37 cellular contexts compared by ENCODE assay signal in genomic region chr1:231404318-231404717, GRCh38.
"Had no signal": no experiment of that assay in that cellular context is flagged by ENCODE, and none has a peak within 500 bp of the region (broad histone marks: within the 10 kb centered on the region; RNA-seq: fewer than 3 reads in every experiment).

No MANE protein-coding gene starts in this region.

- H3K4me1 Mint-ChIP-seq: activated T-helper 17 cell treated with anti-CD3 and anti-CD28 coated beads, Interleukin-2, amount 50 U/mL, for 72 hours; WTC11 had no signal

- H3K27ac Mint-ChIP-seq: activated CD4-positive, alpha-beta memory T cell treated with anti-CD3 and anti-CD28 coated beads for 36 hours; activated CD4-positive, alpha-beta T cell treated with anti-CD3 and anti-CD28 coated beads for 36 hours; activated CD8-positive, alpha-beta T cell treated with anti-CD3 and anti-CD28 coated beads for 36 hours; activated naive CD4-positive, alpha-beta T cell treated with anti-CD3 and anti-CD28 coated beads for 36 hours; activated naive CD4-positive, alpha-beta T cell treated with anti-CD3 and anti-CD28 coated beads, Interleukin-2, amount 50 U/mL, for 72 hours; activated naive CD8-positive, alpha-beta T cell treated with anti-CD3 and anti-CD28 coated beads for 36 hours; activated T-cell treated with anti-CD3 and anti-CD28 coated beads, Interleukin-2, amount 50 U/mL, for 72 hours; activated T-helper 1 cell treated with anti-CD3 and anti-CD28 coated beads, Interleukin-12 subunit alpha, Interleukin-12 subunit beta, Interleukin-2, Interleukin-4 antibody, amounts not matched to agents 30 ng/mL and 10 ng/mL and 1 ng/mL, durations not matched to agents 14 hours and 24 hours and 36 hours; activated T-helper 17 cell treated with anti-CD3 and anti-CD28 coated beads, Interleukin-2, amount 50 U/mL, for 72 hours; T-helper 1 cell treated with Interleukin-12 subunit alpha and Interleukin-12 subunit beta and Interleukin-4 antibody, amounts not matched to agents 30 μg/mL and 1 μg/mL, for 36 hours; T-helper 2 cell treated with Interferon-gamma antibody and Interleukin-4, amounts not matched to agents 5 μg/mL and 100 μg/mL, for 36 hours; WTC11 had no signal

- H3K36me3 Mint-ChIP-seq: WTC11 had no signal

- ATAC-seq: activated CD4-positive, alpha-beta T cell treated with anti-CD3 and anti-CD28 coated beads for 36 hours; activated CD4-positive, CD25-positive, alpha-beta regulatory T cell treated with anti-CD3 and anti-CD28 coated beads, Interleukin-2, amount 50 U/mL, for 24 hours; activated CD8-positive, alpha-beta T cell treated with anti-CD3 and anti-CD28 coated beads for 36 hours; activated naive CD4-positive, alpha-beta T cell treated with anti-CD3 and anti-CD28 coated beads, Interleukin-2, amount 50 U/mL, for 72 hours; activated T-cell treated with anti-CD3 and anti-CD28 coated beads, Interleukin-2, amount 50 U/mL, for 4 hours; activated T-cell treated with anti-CD3 and anti-CD28 coated beads, Interleukin-2, amount 50 U/mL, for 72 hours; activated T-helper 17 cell treated with anti-CD3 and anti-CD28 coated beads, Interleukin-2, amount 50 U/mL, for 72 hours; body of pancreas; WTC11 had no signal

- H3K9me3 ChIP-seq: adrenal gland, body of pancreas, breast epithelium had no signal

- H3K27me3 ChIP-seq: adrenal gland, body of pancreas, brain microvascular endothelial cell, breast epithelium had no signal

- FAIRE-seq: astrocyte had no signal

- H3K27me3 Mint-ChIP-seq: activated CD4-positive, alpha-beta memory T cell treated with anti-CD3 and anti-CD28 coated beads for 36 hours; activated CD4-positive, alpha-beta T cell treated with anti-CD3 and anti-CD28 coated beads for 36 hours; activated CD8-positive, alpha-beta T cell treated with anti-CD3 and anti-CD28 coated beads for 36 hours; activated naive CD8-positive, alpha-beta T cell treated with anti-CD3 and anti-CD28 coated beads for 36 hours; activated T-helper 17 cell treated with anti-CD3 and anti-CD28 coated beads, Interleukin-2, amount 50 U/mL, for 72 hours had no signal

- H3K36me3 ChIP-seq: adrenal gland, brain microvascular endothelial cell, breast epithelium, WERI-Rb-1 had no signal

- H3K27ac ChIP-seq: adrenal gland, brain microvascular endothelial cell, breast epithelium, WERI-Rb-1 had no signal

- H3K4me3 ChIP-seq: adrenal gland, body of pancreas, breast epithelium had no signal

- DNase-seq: activated CD4-positive, alpha-beta memory T cell treated with anti-CD3 and anti-CD28 coated beads for 36 hours; activated CD4-positive, alpha-beta T cell treated with anti-CD3 and anti-CD28 coated beads for 1 hour; activated CD4-positive, alpha-beta T cell treated with anti-CD3 and anti-CD28 coated beads for 36 hours; activated CD4-positive, alpha-beta T cell treated with anti-CD3 and anti-CD28 coated beads for 48 hours; activated CD4-positive, alpha-beta T cell treated with anti-CD3 and anti-CD28 coated beads, Interleukin-2, amount 50 U/mL, for 1 hour; activated CD4-positive, alpha-beta T cell treated with anti-CD3 and anti-CD28 coated beads, Interleukin-2, amount 50 U/mL, for 4 hours; activated CD4-positive, CD25-positive, alpha-beta regulatory T cell; activated CD8-positive, alpha-beta memory T cell treated with anti-CD3 and anti-CD28 coated beads, Interleukin-2, amount 50 U/mL, for 4 hours; activated CD8-positive, alpha-beta T cell treated with anti-CD3 and anti-CD28 coated beads for 36 hours; activated effector memory CD4-positive, alpha-beta T cell treated with anti-CD3 and anti-CD28 coated beads, Interleukin-2, amount 50 U/mL, for 16 hours; activated gamma-delta T cell treated with Interleukin-2 at 50 U/mL for 16 hours; activated naive CD4-positive, alpha-beta T cell; activated naive CD4-positive, alpha-beta T cell treated with anti-CD3 and anti-CD28 coated beads for 36 hours; activated naive CD4-positive, alpha-beta T cell treated with anti-CD3 and anti-CD28 coated beads, Interleukin-2, amount 50 U/mL, for 16 hours; activated naive CD8-positive, alpha-beta T cell treated with anti-CD3 and anti-CD28 coated beads for 36 hours; activated T-cell treated with anti-CD3 and anti-CD28 coated beads for 4 hours; activated T-cell treated with anti-CD3 and anti-CD28 coated beads, Interleukin-2, amount 50 U/mL, for 1 hour; activated T-cell treated with anti-CD3 and anti-CD28 coated beads, Interleukin-2, amount 50 U/mL, for 4 hours; activated T-cell treated with anti-CD3 and anti-CD28 coated beads, Interleukin-2, amount 50 U/mL, for 72 hours; adrenal gland; amniotic stem cell; aorta; body of pancreas; brain microvascular endothelial cell; central memory CD4-positive, alpha-beta T cell; T-helper 2 cell; T-helper 9 cell; WERI-Rb-1 had no signal

- H3K4me3 Mint-ChIP-seq: activated CD4-positive, alpha-beta memory T cell treated with anti-CD3 and anti-CD28 coated beads for 36 hours; activated CD4-positive, alpha-beta T cell treated with anti-CD3 and anti-CD28 coated beads for 36 hours; activated CD8-positive, alpha-beta T cell treated with anti-CD3 and anti-CD28 coated beads for 36 hours; activated naive CD4-positive, alpha-beta T cell treated with anti-CD3 and anti-CD28 coated beads for 36 hours; activated naive CD8-positive, alpha-beta T cell treated with anti-CD3 and anti-CD28 coated beads for 36 hours; activated T-cell treated with anti-CD3 and anti-CD28 coated beads, Interleukin-2, amount 50 U/mL, for 4 hours; activated T-cell treated with anti-CD3 and anti-CD28 coated beads, Interleukin-2, amount 50 U/mL, for 72 hours; activated T-helper 1 cell treated with anti-CD3 and anti-CD28 coated beads, Interleukin-12 subunit alpha, Interleukin-12 subunit beta, Interleukin-2, Interleukin-4 antibody, amounts not matched to agents 30 ng/mL and 10 ng/mL and 1 ng/mL, durations not matched to agents 14 hours and 24 hours and 36 hours; activated T-helper 17 cell treated with anti-CD3 and anti-CD28 coated beads, Interleukin-2, amount 50 U/mL, for 72 hours; T-helper 1 cell treated with Interleukin-12 subunit alpha and Interleukin-12 subunit beta and Interleukin-4 antibody, amounts not matched to agents 30 μg/mL and 1 μg/mL, for 36 hours; T-helper 2 cell treated with Interferon-gamma antibody and Interleukin-4, amounts not matched to agents 5 μg/mL and 100 μg/mL, for 36 hours; WTC11 had no signal

- H3K9me3 Mint-ChIP-seq: activated CD4-positive, alpha-beta memory T cell treated with anti-CD3 and anti-CD28 coated beads for 36 hours; activated CD8-positive, alpha-beta T cell treated with anti-CD3 and anti-CD28 coated beads for 36 hours; activated naive CD4-positive, alpha-beta T cell treated with anti-CD3 and anti-CD28 coated beads for 36 hours; activated naive CD4-positive, alpha-beta T cell treated with anti-CD3 and anti-CD28 coated beads, Interleukin-2, amount 50 U/mL, for 72 hours; activated T-cell treated with anti-CD3 and anti-CD28 coated beads, Interleukin-2, amount 50 U/mL, for 4 hours; activated T-cell treated with anti-CD3 and anti-CD28 coated beads, Interleukin-2, amount 50 U/mL, for 72 hours; activated T-helper 1 cell treated with anti-CD3 and anti-CD28 coated beads, Interleukin-12 subunit alpha, Interleukin-12 subunit beta, Interleukin-2, Interleukin-4 antibody, amounts not matched to agents 30 ng/mL and 10 ng/mL and 1 ng/mL, durations not matched to agents 14 hours and 24 hours and 36 hours; activated T-helper 17 cell treated with anti-CD3 and anti-CD28 coated beads, Interleukin-2, amount 50 U/mL, for 72 hours; T-helper 1 cell treated with Interleukin-12 subunit alpha and Interleukin-12 subunit beta and Interleukin-4 antibody, amounts not matched to agents 30 μg/mL and 1 μg/mL, for 36 hours; T-helper 2 cell treated with Interferon-gamma antibody and Interleukin-4, amounts not matched to agents 5 μg/mL and 100 μg/mL, for 36 hours; WTC11 had no signal
